In genomic region chr1:209733409-209734192, GRCh38 we compare ENCODE assay signal across 10 cellular contexts. TPM values are rescaled to one million over a fixed set of nuclear protein-coding genes. Genes with fewer than 3 reads are reported as not detected.
DNase-seq lines count a peak whose midpoint lies in the region; ATAC-seq and TF ChIP-seq lines count a peak whose summit lies in the region.
"Had no signal": no experiment of that assay in that cellular context is flagged by ENCODE, and none has a peak within 500 bp of the region (broad histone marks: within the 10 kb centered on the region; RNA-seq: fewer than 3 reads in every experiment).

No MANE protein-coding gene starts in this region.

- WGBS in gastroesophageal sphincter (ENCODE audit: low coverage in 1 of 2), 2 donors, result 50 to 79% methylated on average over 2 to 3 of the region's 3 CpGs
- 80 to 96% (median 85%) methylated on average over 3 of the region's 3 CpGs for WGBS in stomach, 5 donors

- H3K27ac ChIP-seq in gastroesophageal sphincter (no peak overlapping the region), stomach (no peak overlapping the region)

- H3K9me3 ChIP-seq in gastroesophageal sphincter (no peaks in the 10 kb centered on the region), stomach (no peaks in the 10 kb centered on the region)

- TF ChIP-seq POLR2A in gastroesophageal sphincter (IDR thresholded peaks at IDR 0.05) (no peak), stomach (IDR thresholded peaks at IDR 0.05) (no peak)

- TF ChIP-seq EP300 in gastroesophageal sphincter (IDR thresholded peaks at IDR 0.05), result no peak
- no peak for TF ChIP-seq EP300 in stomach (IDR thresholded peaks at IDR 0.05)

- ATAC-seq in Right ventricle myocardium superior (ENCODE audit: poor library complexity) (peak; percentile 62), gastroesophageal sphincter (peak; percentile 77), GM18517 (IDR thresholded peaks at IDR 0.05; ENCODE audit: unreplicated experiment) (no peak)

- no peak for DNase-seq in Right ventricle myocardium superior
- no peak for DNase-seq in cardiac septum (ENCODE audit: low spot score)
- no peak for DNase-seq in HPDE6-E6E7 (ENCODE audit: extremely low spot score)
- DNase-seq in stomach, result no peak
- DNase-seq: central memory CD4-positive, alpha-beta T cell; NCI-H2171; substantia nigra had no signal

- peaks cover 0 to 6% (median 0%) of the 10 kb centered on the region in 3 donors for H3K4me1 ChIP-seq in gastroesophageal sphincter
- no peaks in the 10 kb centered on the region for H3K4me1 ChIP-seq in stomach

- H3K36me3 ChIP-seq in gastroesophageal sphincter, result no peaks in the 10 kb centered on the region
- H3K36me3 ChIP-seq in stomach, result no peaks in the 10 kb centered on the region

- intact Hi-C loops in Right ventricle myocardium superior (cut with DNase I) (no loop called here), cardiac septum (cut with DNase I) (no loop called here), stomach (cut with DNase I; ENCODE audit: low total_unique reads) (no loop called here)

- TF ChIP-seq CTCF in gastroesophageal sphincter (IDR thresholded peaks at IDR 0.05), result no peak
- TF ChIP-seq CTCF in stomach (IDR thresholded peaks at IDR 0.05), result no peak

- H3K4me3 ChIP-seq in gastroesophageal sphincter (no peak overlapping the region), stomach (no peak overlapping the region)

- H3K27me3 ChIP-seq in gastroesophageal sphincter (no peaks in the 10 kb centered on the region), stomach (no peaks in the 10 kb centered on the region)

RNA-seq across cellular contexts. Expression of gene TRAF3IP3, which starts 22.3 kb away (rescaled TPM):
- 0.70 TPM for total RNA-seq in Right ventricle myocardium superior
- total RNA-seq in cardiac septum, result 1.00 TPM
- 1 to 10 TPM in 3 of 4 donors, under 1 TPM in 1; 0.77 to 5.7 (median 3.5) TPM for total RNA-seq in gastroesophageal sphincter
- total RNA-seq in stomach, result 1 to 10 TPM in 4 of 5 donors, not detected in 1; 2.2 to 9.6 (median 3.4) TPM
- polyA plus RNA-seq in stomach, result 1 to 10 TPM; 2.2 to 6.7 (median 2.6) TPM
- polyA plus RNA-seq: BJ had no signal

RNA-seq across cellular contexts. Expression of gene HSD11B1, which starts 29.0 kb away (rescaled TPM):
- total RNA-seq in Right ventricle myocardium superior, result 4.6 TPM
- 15.0 TPM for total RNA-seq in cardiac septum
- total RNA-seq in gastroesophageal sphincter, result 10 to 100 TPM in 2 of 4 donors, 1 to 10 TPM in 2; 5.0 to 17.8 (median 8.9) TPM
- total RNA-seq in stomach, result 1 to 10 TPM in 3 of 5 donors, not detected in 2; 2.0 to 2.9 (median 2.3) TPM
- 10 to 100 TPM in 1 of 3 donors, 1 to 10 TPM in 2; 1.5 to 14.0 (median 4.7) TPM for polyA plus RNA-seq in stomach

RNA-seq across cellular contexts. Expression of gene C1orf74, which starts 50.8 kb away (rescaled TPM):
- 1.9 TPM for total RNA-seq in Right ventricle myocardium superior
- 1.6 TPM for total RNA-seq in cardiac septum
- 1 to 10 TPM in 1 of 4 donors, under 1 TPM in 3; 0.64 to 1.3 (median 0.87) TPM for total RNA-seq in gastroesophageal sphincter
- 1 to 10 TPM in 2 of 5 donors, under 1 TPM in 2, not detected in 1; 0.72 to 3.6 (median 2.0) TPM for total RNA-seq in stomach
- polyA plus RNA-seq in stomach, result 1 to 10 TPM; 1.3 to 1.8 (median 1.5) TPM

RNA-seq across cellular contexts. Expression of gene G0S2, which starts 58.4 kb away (rescaled TPM):
- total RNA-seq in Right ventricle myocardium superior (453 TPM), cardiac septum (246 TPM), gastroesophageal sphincter (10 to 100 TPM in 2 of 4 donors, 1 to 10 TPM in 2; 6.0 to 95.2 (median 11.0) TPM), stomach (10 to 100 TPM in 4 of 5 donors, not detected in 1; 11.0 to 75.2 (median 45.0) TPM)
- polyA plus RNA-seq in stomach, result 100 to 1,000 TPM in 1 of 3 donors, 10 to 100 TPM in 2; 48.7 to 227 (median 65.5) TPM
